In the genomic region with DNA sequence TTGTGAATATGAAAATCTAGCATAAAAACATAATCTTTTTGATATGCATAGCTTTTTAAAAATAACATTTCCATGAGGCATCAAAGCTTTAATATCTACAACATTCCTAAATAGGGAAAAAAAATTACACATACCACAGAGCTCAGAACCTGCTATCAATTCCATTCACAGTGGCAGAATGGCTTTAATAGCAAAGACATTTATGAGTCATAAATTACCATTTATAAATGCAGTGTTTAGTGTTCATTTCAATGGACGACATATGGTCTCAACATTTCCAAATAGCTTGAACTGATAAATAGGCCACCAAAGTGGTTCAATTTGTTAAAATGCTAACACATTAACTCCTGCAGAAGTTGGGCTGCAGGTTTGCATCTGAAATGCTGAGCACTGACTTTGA, we compare ENCODE assay signal across 13 cellular contexts.
"Had no signal": no experiment of that assay in that cellular context is flagged by ENCODE, and none has a peak within 500 bp of the region (broad histone marks: within the 10 kb centered on the region; RNA-seq: fewer than 3 reads in every experiment).

No MANE protein-coding gene starts in this region.

- H3K36me3 ChIP-seq: esophagus squamous epithelium, sigmoid colon had no signal

- FAIRE-seq: urothelium cell line had no signal

- H3K27me3 ChIP-seq: esophagus squamous epithelium, sigmoid colon had no signal

- H3K4me3 ChIP-seq: esophagus squamous epithelium, psoas muscle, sigmoid colon had no signal

- H3K27me3 Mint-ChIP-seq: activated naive CD8-positive, alpha-beta T cell treated with anti-CD3 and anti-CD28 coated beads, Interleukin-2, amount 10 ng/mL, durations not matched to agents 7 days and 5 days; T-cell had no signal

- H3K4me1 Mint-ChIP-seq: activated naive CD8-positive, alpha-beta T cell treated with anti-CD3 and anti-CD28 coated beads, Interleukin-2, amount 10 ng/mL, durations not matched to agents 7 days and 5 days; T-cell had no signal

- DNase-seq: activated CD4-positive, CD25-positive, alpha-beta regulatory T cell treated with anti-CD3 and anti-CD28 coated beads, Interleukin-2, amount 50 U/mL, for 72 hours; activated naive CD4-positive, alpha-beta T cell; activated naive CD8-positive, alpha-beta T cell treated with anti-CD3 and anti-CD28 coated beads, Interleukin-2, amount 10 ng/mL, durations not matched to agents 7 days and 5 days; aorta; esophagus squamous epithelium; psoas muscle; sigmoid colon; stimulated activated CD4-positive, alpha-beta T cell treated with anti-CD3 and anti-CD28 coated beads, Interleukin-12 subunit alpha, Interleukin-12 subunit beta, amount 100 ng/mL, for 4 hours; stimulated activated CD4-positive, alpha-beta T cell treated with anti-CD3 and anti-CD28 coated beads, Interleukin-2, amount 100 ng/mL, for 24 hours; T-cell; T-helper 9 cell had no signal

- H3K4me3 Mint-ChIP-seq: activated naive CD8-positive, alpha-beta T cell treated with anti-CD3 and anti-CD28 coated beads, Interleukin-2, amount 10 ng/mL, durations not matched to agents 7 days and 5 days; activated T-helper 1 cell treated with anti-CD3 and anti-CD28 coated beads, Interleukin-12 subunit alpha, Interleukin-12 subunit beta, Interleukin-2, Interleukin-4 antibody, amounts not matched to agents 30 ng/mL and 10 ng/mL and 1 ng/mL, durations not matched to agents 14 hours and 24 hours and 36 hours; T-cell had no signal

- H3K4me1 ChIP-seq: esophagus squamous epithelium, psoas muscle had no signal

- H3K9me3 Mint-ChIP-seq: activated naive CD8-positive, alpha-beta T cell treated with anti-CD3 and anti-CD28 coated beads, Interleukin-2, amount 10 ng/mL, durations not matched to agents 7 days and 5 days; activated T-helper 1 cell treated with anti-CD3 and anti-CD28 coated beads, Interleukin-12 subunit alpha, Interleukin-12 subunit beta, Interleukin-2, Interleukin-4 antibody, amounts not matched to agents 30 ng/mL and 10 ng/mL and 1 ng/mL, durations not matched to agents 14 hours and 24 hours and 36 hours had no signal

- H3K27ac ChIP-seq: esophagus squamous epithelium, psoas muscle, sigmoid colon had no signal

- H3K9me3 ChIP-seq: esophagus squamous epithelium, psoas muscle, sigmoid colon had no signal

- ATAC-seq: psoas muscle, T-cell had no signal

- H3K27ac Mint-ChIP-seq: activated naive CD8-positive, alpha-beta T cell treated with anti-CD3 and anti-CD28 coated beads, Interleukin-2, amount 10 ng/mL, durations not matched to agents 7 days and 5 days; activated T-helper 1 cell treated with anti-CD3 and anti-CD28 coated beads, Interleukin-12 subunit alpha, Interleukin-12 subunit beta, Interleukin-2, Interleukin-4 antibody, amounts not matched to agents 30 ng/mL and 10 ng/mL and 1 ng/mL, durations not matched to agents 14 hours and 24 hours and 36 hours; T-cell had no signal

- H3K36me3 Mint-ChIP-seq: activated naive CD8-positive, alpha-beta T cell treated with anti-CD3 and anti-CD28 coated beads, Interleukin-2, amount 10 ng/mL, durations not matched to agents 7 days and 5 days; T-cell had no signal
